Comparison of ENCODE assay signal across 1 cellular context in genomic region chr17:41496803-41497484, GRCh38.
TF ChIP-seq lines count a peak whose summit lies in the region.

No MANE protein-coding gene starts in this region.

TF ChIP-seq in H1, 55 proteins besides CTCF, POLR2A, EP300 and RAD21:
- TF ChIP-seq YY1 (IDR thresholded peaks at IDR 0.05; ENCODE audit: low read depth, low read length): peak; percentile 52; the same call in 1 of the 2 replicates
- TF ChIP-seq SIRT6 (IDR thresholded peaks at IDR 0.05; ENCODE audit: low read length): no peak
- no peak for TF ChIP-seq SAP30 (IDR thresholded peaks at IDR 0.05; ENCODE audit: insufficient read depth, insufficient replicate concordance, low read length)
- no peak for TF ChIP-seq CBX8 (IDR thresholded peaks at IDR 0.05; ENCODE audit: borderline replicate concordance, low read depth, low read length)
- TF ChIP-seq KDM1A (IDR thresholded peaks at IDR 0.05; ENCODE audit: borderline replicate concordance, low read length): peak; percentile 94
- no peak for TF ChIP-seq MAFK (IDR thresholded peaks at IDR 0.05; ENCODE audit: low read depth, low read length)
